ENCODE assay signal across 26 cellular contexts in genomic region chr2:153509133-153509532, GRCh38. TPM values are rescaled to one million over a fixed set of nuclear protein-coding genes. Genes with fewer than 3 reads are reported as not detected.
DNase-seq lines count a peak whose midpoint lies in the region; ATAC-seq and TF ChIP-seq lines count a peak whose summit lies in the region.
"Had no signal": no experiment of that assay in that cellular context is flagged by ENCODE, and none has a peak within 500 bp of the region (broad histone marks: within the 10 kb centered on the region; RNA-seq: fewer than 3 reads in every experiment).

No MANE protein-coding gene starts in this region.

- no peaks in the 10 kb centered on the region for H3K9me3 ChIP-seq in H9 (ENCODE audit: control insufficient read depth, low read depth, low read length)
- no peaks in the 10 kb centered on the region for H3K9me3 ChIP-seq in neural progenitor cell (ENCODE audit: low read depth)
- H3K9me3 ChIP-seq: psoas muscle, suprapubic skin had no signal

- POLR2A ChIA-PET in WTC11 (lab: Charles Lee) = no interaction called here

- ATAC-seq in WTC11 = peak; percentile 97
- no peak for ATAC-seq in GM18873 (IDR thresholded peaks at IDR 0.05; ENCODE audit: low FRiP score, unreplicated experiment)
- no peak for ATAC-seq in activated naive CD8-positive, alpha-beta T cell treated with anti-CD3 and anti-CD28 coated beads, Interleukin-2, amount 50 U/mL, for 24 hours
- ATAC-seq: activated CD8-positive, alpha-beta memory T cell treated with anti-CD3 and anti-CD28 coated beads, Interleukin-2, amount 10 ng/mL, durations not matched to agents 7 days and 5 days; activated T-cell treated with anti-CD3 and anti-CD28 coated beads, Interleukin-2, amount 50 U/mL, for 72 hours; psoas muscle had no signal

- no peak overlapping the region for H2BK12ac ChIP-seq in H9 (ENCODE audit: insufficient read length, low read depth, low read length)

- H3K23me2 ChIP-seq in H9 (ENCODE audit: insufficient read length, low read depth, low read length, poor library complexity, severe bottlenecking) = no peaks in the 10 kb centered on the region

- CTCF ChIA-PET in WTC11 (lab: Charles Lee) = interaction anchor here (1.0 to 1.5 kb wide), 3 partner anchors 10 to 39 kb away, joined by 3 read pairs; partner anchors contain the start of gene RPRM

- H3K4me1 ChIP-seq in H9 (ENCODE audit: insufficient read depth, low read length) (peaks cover 1% of the 10 kb centered on the region; the same call in 1 of the 2 replicates), neural progenitor cell (no peaks in the 10 kb centered on the region)
- H3K4me1 ChIP-seq: psoas muscle, suprapubic skin had no signal

- H2AFZ ChIP-seq in H9 (ENCODE audit: low read length) = no peak overlapping the region
- H2AFZ ChIP-seq in neural progenitor cell (replicated peaks) = no peak overlapping the region

- H2BK20ac ChIP-seq in H9 (ENCODE audit: low read depth, low read length, poor library complexity, severe bottlenecking) = no peak overlapping the region

- H3K9me3 Mint-ChIP-seq in H9 (peaks cover 22 to 27% of the 10 kb centered on the region in 2 experiments), WTC11 (peaks cover 45% of the 10 kb centered on the region), neural progenitor cell (peaks cover 21% of the 10 kb centered on the region)
- H3K9me3 Mint-ChIP-seq in activated naive CD8-positive, alpha-beta T cell treated with anti-CD3 and anti-CD28 coated beads, Interleukin-2, amount 50 U/mL, for 24 hours = peaks cover 5% of the 10 kb centered on the region
- H3K9me3 Mint-ChIP-seq: T-helper 2 cell treated with Interferon-gamma antibody and Interleukin-4, amounts not matched to agents 5 μg/mL and 100 μg/mL, for 36 hours had no signal

- H3K4me3 Mint-ChIP-seq in H9 = no peak overlapping the region
- H3K4me3 Mint-ChIP-seq in WTC11 = 0 out of 2 replicates have a peak overlapping the region, but pooled peaks have one; percentile 3
- H3K4me3 Mint-ChIP-seq in neural progenitor cell = no peak overlapping the region
- H3K4me3 Mint-ChIP-seq in activated naive CD8-positive, alpha-beta T cell treated with anti-CD3 and anti-CD28 coated beads, Interleukin-2, amount 50 U/mL, for 24 hours = no peak overlapping the region
- H3K4me3 Mint-ChIP-seq: activated CD4-positive, alpha-beta T cell treated with anti-CD3 and anti-CD28 coated beads, Interleukin-2, amount 10 ng/mL, durations not matched to agents 7 days and 5 days; activated CD8-positive, alpha-beta memory T cell treated with anti-CD3 and anti-CD28 coated beads, Interleukin-2, amount 10 ng/mL, durations not matched to agents 7 days and 5 days; activated T-cell treated with anti-CD3 and anti-CD28 coated beads, Interleukin-2, amount 50 U/mL, for 72 hours; CD14-positive monocyte; stimulated activated naive B cell treated with anti-CD40 and anti-IgM and Interleukin-4, amounts not matched to agents 10 μg/mL and 1 μg/mL and 100 μg/mL, for 72 hours; T-helper 2 cell treated with Interferon-gamma antibody and Interleukin-4, amounts not matched to agents 5 μg/mL and 100 μg/mL, for 36 hours had no signal

- no peaks in the 10 kb centered on the region for H3K79me1 ChIP-seq in H9 (ENCODE audit: insufficient read depth, low read depth, low read length, poor library complexity, severe bottlenecking)

- no peak overlapping the region for H3K23ac ChIP-seq in H9 (ENCODE audit: insufficient read length, low read depth, low read length)

- H2AK5ac ChIP-seq in H9 (ENCODE audit: insufficient read length, low read length) = no peak overlapping the region

- H3T11ph ChIP-seq in H9 (ENCODE audit: low read length) = no peak overlapping the region

- H3K36me3 ChIP-seq in neural progenitor cell = no peaks in the 10 kb centered on the region
- H3K36me3 ChIP-seq: brain microvascular endothelial cell, suprapubic skin had no signal

- H3K79me2 ChIP-seq in H9 (ENCODE audit: insufficient read depth, low read length) (no peaks in the 10 kb centered on the region), neural progenitor cell (ENCODE audit: low read depth) (no peaks in the 10 kb centered on the region)

- no peak overlapping the region for H4K91ac ChIP-seq in H9 (ENCODE audit: insufficient read length, low read depth, low read length)

- H2BK120ac ChIP-seq in H9 (ENCODE audit: low read depth, low read length, poor library complexity, severe bottlenecking) = no peak overlapping the region

- TF ChIP-seq CTCF in H9 (conservative IDR thresholded peaks at IDR 0.05) (no peak), WTC11 (IDR thresholded peaks at IDR 0.05) (no peak), neural progenitor cell (IDR thresholded peaks at IDR 0.05) (no peak)

- no peak overlapping the region for H3K18ac ChIP-seq in H9 (ENCODE audit: insufficient read length, low read depth, low read length)

- H3K36me3 Mint-ChIP-seq in H9 (ENCODE audit: insufficient read depth in 1 of 3, low read depth in 3 of 3) (peaks cover 12 to 26% (median 23%) of the 10 kb centered on the region in 3 experiments), WTC11 (peaks cover 26% of the 10 kb centered on the region), neural progenitor cell (peaks cover 7% of the 10 kb centered on the region)
- H3K36me3 Mint-ChIP-seq in activated naive CD8-positive, alpha-beta T cell treated with anti-CD3 and anti-CD28 coated beads, Interleukin-2, amount 50 U/mL, for 24 hours (ENCODE audit: low read depth) = peaks cover 2% of the 10 kb centered on the region
- H3K36me3 Mint-ChIP-seq: activated CD8-positive, alpha-beta memory T cell treated with anti-CD3 and anti-CD28 coated beads, Interleukin-2, amount 10 ng/mL, durations not matched to agents 7 days and 5 days; CD14-positive monocyte; stimulated activated naive B cell treated with anti-CD40 and anti-IgM and Interleukin-4, amounts not matched to agents 10 μg/mL and 1 μg/mL and 100 μg/mL, for 72 hours had no signal

- no peaks in the 10 kb centered on the region for H3K27me3 ChIP-seq in H9 (ENCODE audit: insufficient read depth, low read length)
- H3K27me3 ChIP-seq in neural progenitor cell = no peaks in the 10 kb centered on the region
- H3K27me3 ChIP-seq: brain microvascular endothelial cell, suprapubic skin had no signal

- DNase-seq in H9 (peak; percentile 67), NCI-H2227 treated with DMSO at 0.1 percent for 48 hours (lab: John Stamatoyannopoulos, UW) (peak; percentile 31), WTC11 (ENCODE audit: low spot score) (peak; percentile 81), neural progenitor cell (ENCODE audit: low spot score) (peak; percentile 39), dermis blood vessel endothelial cell (no peak)
- DNase-seq in activated naive CD8-positive, alpha-beta T cell treated with anti-CD3 and anti-CD28 coated beads, Interleukin-2, amount 50 U/mL, for 24 hours = no peak
- DNase-seq: activated CD4-positive, alpha-beta T cell treated with anti-CD3 and anti-CD28 coated beads, Interleukin-2, amount 10 ng/mL, durations not matched to agents 7 days and 5 days; activated CD8-positive, alpha-beta memory T cell treated with anti-CD3 and anti-CD28 coated beads, Interleukin-2, amount 10 ng/mL, durations not matched to agents 7 days and 5 days; activated naive CD4-positive, alpha-beta T cell; activated T-cell treated with anti-CD3 and anti-CD28 coated beads, Interleukin-2, amount 50 U/mL, for 72 hours; brain microvascular endothelial cell; Calu3; NCI-H146; NCI-H2171 treated with DMSO at 0.1 percent for 48 hours; NCI-H774; nucleus accumbens; psoas muscle; stimulated activated CD4-positive, alpha-beta T cell treated with anti-CD3 and anti-CD28 coated beads, Interleukin-15, amount 100 ng/mL, for 24 hours; stimulated activated naive B cell treated with anti-CD40 and anti-IgM and Interleukin-4, amounts not matched to agents 10 μg/mL and 1 μg/mL and 100 μg/mL, for 72 hours had no signal

- H3K9ac ChIP-seq in H9 (ENCODE audit: extremely low read depth, insufficient read length, low read length) (no peak overlapping the region), neural progenitor cell (no peak overlapping the region)

- H3K4me2 ChIP-seq in H9 (ENCODE audit: insufficient read depth, insufficient read length, low read length) (no peak overlapping the region), neural progenitor cell (no peak overlapping the region)

- no peak overlapping the region for H2BK15ac ChIP-seq in H9 (ENCODE audit: low read depth, low read length)

- no peaks in the 10 kb centered on the region for H3K27me3 Mint-ChIP-seq in H9 (ENCODE audit: low read depth)
- no peaks in the 10 kb centered on the region; the same call in none of the 2 replicates for H3K27me3 Mint-ChIP-seq in WTC11 (ENCODE audit: low read depth)
- no peaks in the 10 kb centered on the region for H3K27me3 Mint-ChIP-seq in neural progenitor cell (ENCODE audit: insufficient read depth, low read depth)
- peaks cover 2% of the 10 kb centered on the region for H3K27me3 Mint-ChIP-seq in activated naive CD8-positive, alpha-beta T cell treated with anti-CD3 and anti-CD28 coated beads, Interleukin-2, amount 50 U/mL, for 24 hours
- H3K27me3 Mint-ChIP-seq: activated CD4-positive, alpha-beta T cell treated with anti-CD3 and anti-CD28 coated beads, Interleukin-2, amount 10 ng/mL, durations not matched to agents 7 days and 5 days; stimulated activated naive B cell treated with anti-CD40 and anti-IgM and Interleukin-4, amounts not matched to agents 10 μg/mL and 1 μg/mL and 100 μg/mL, for 72 hours had no signal

- WGBS in H9 (ENCODE audit: extremely low coverage, insufficient read length, low lambda C conversion rate) = no CpG with 5 or more reads among the region's 15 CpGs

- no peak overlapping the region for H3K4me3 ChIP-seq in neural progenitor cell
- H3K4me3 ChIP-seq: psoas muscle, suprapubic skin had no signal

- no peak overlapping the region for H3K56ac ChIP-seq in H9 (ENCODE audit: insufficient read length, low read depth, low read length)

- no peak overlapping the region for H3K4ac ChIP-seq in H9 (ENCODE audit: low read depth, low read length)

- no peak overlapping the region for H3K14ac ChIP-seq in H9 (ENCODE audit: insufficient read depth, low read length)

- H4K5ac ChIP-seq in H9 (ENCODE audit: insufficient read length, low read depth, low read length) = no peak overlapping the region

- H4K20me1 ChIP-seq in H9 (ENCODE audit: control insufficient read depth, insufficient read depth, insufficient read length) = no peaks in the 10 kb centered on the region
- H4K20me1 ChIP-seq in neural progenitor cell (ENCODE audit: low read depth) = no peaks in the 10 kb centered on the region

- H3K27ac Mint-ChIP-seq in H9 (peak overlapping the region in 1 of 3 experiments; percentile 79; a peak in 2 of 7 replicates), WTC11 (no peak overlapping the region), neural progenitor cell (no peak overlapping the region)
- H3K27ac Mint-ChIP-seq in activated naive CD8-positive, alpha-beta T cell treated with anti-CD3 and anti-CD28 coated beads, Interleukin-2, amount 50 U/mL, for 24 hours = no peak overlapping the region
- H3K27ac Mint-ChIP-seq: activated CD4-positive, alpha-beta T cell treated with anti-CD3 and anti-CD28 coated beads, Interleukin-2, amount 10 ng/mL, durations not matched to agents 7 days and 5 days; activated CD8-positive, alpha-beta memory T cell treated with anti-CD3 and anti-CD28 coated beads, Interleukin-2, amount 10 ng/mL, durations not matched to agents 7 days and 5 days; activated T-cell treated with anti-CD3 and anti-CD28 coated beads, Interleukin-2, amount 50 U/mL, for 72 hours; CD14-positive monocyte; stimulated activated naive B cell treated with anti-CD40 and anti-IgM and Interleukin-4, amounts not matched to agents 10 μg/mL and 1 μg/mL and 100 μg/mL, for 72 hours; T-helper 2 cell treated with Interferon-gamma antibody and Interleukin-4, amounts not matched to agents 5 μg/mL and 100 μg/mL, for 36 hours had no signal

- H3K27ac ChIP-seq in H9 (ENCODE audit: insufficient read length, low read depth, low read length) (no peak overlapping the region), neural progenitor cell (no peak overlapping the region)
- H3K27ac ChIP-seq: brain microvascular endothelial cell, epithelial cell of prostate, psoas muscle, suprapubic skin, VCaP had no signal

- no peak overlapping the region for H4K8ac ChIP-seq in H9 (replicated peaks; ENCODE audit: insufficient read length, low read depth, low read length)

- no peaks in the 10 kb centered on the region for H3F3A ChIP-seq in neural progenitor cell (ENCODE audit: low read depth)

- H3K4me1 Mint-ChIP-seq in H9 = peaks cover 3 to 9% of the 10 kb centered on the region in 2 experiments
- peaks cover 11% of the 10 kb centered on the region for H3K4me1 Mint-ChIP-seq in WTC11
- H3K4me1 Mint-ChIP-seq in neural progenitor cell = no peaks in the 10 kb centered on the region
- H3K4me1 Mint-ChIP-seq in activated naive CD8-positive, alpha-beta T cell treated with anti-CD3 and anti-CD28 coated beads, Interleukin-2, amount 50 U/mL, for 24 hours = no peaks in the 10 kb centered on the region
- H3K4me1 Mint-ChIP-seq: activated CD4-positive, alpha-beta T cell treated with anti-CD3 and anti-CD28 coated beads, Interleukin-2, amount 10 ng/mL, durations not matched to agents 7 days and 5 days; activated CD8-positive, alpha-beta memory T cell treated with anti-CD3 and anti-CD28 coated beads, Interleukin-2, amount 10 ng/mL, durations not matched to agents 7 days and 5 days; CD14-positive monocyte; stimulated activated naive B cell treated with anti-CD40 and anti-IgM and Interleukin-4, amounts not matched to agents 10 μg/mL and 1 μg/mL and 100 μg/mL, for 72 hours had no signal

- H2BK5ac ChIP-seq in H9 (ENCODE audit: insufficient read length, low read length) = no peak overlapping the region

RNA-seq across cellular contexts. Expression of gene RPRM, which starts 30.6 kb away (rescaled TPM):
- 38.4 and 41.3 TPM in 2 replicates for total RNA-seq in H9 (2021)
- total RNA-seq in WTC11 (2021) = 25.4 to 29.0 TPM (median 28.1 TPM) in 3 replicates
- total RNA-seq in neural progenitor cell (ENCODE audit: low replicate concordance) = 0.51 and 1.3 TPM in 2 replicates
- not detected in 2 replicates for total RNA-seq in dermis blood vessel endothelial cell
- total RNA-seq: activated CD4-positive, alpha-beta T cell treated with anti-CD3 and anti-CD28 coated beads, Interleukin-2, amount 10 ng/mL, durations not matched to agents 7 days and 5 days; activated CD8-positive, alpha-beta memory T cell treated with anti-CD3 and anti-CD28 coated beads, Interleukin-2, amount 10 ng/mL, durations not matched to agents 7 days and 5 days; activated T-cell treated with anti-CD3 and anti-CD28 coated beads, Interleukin-2, amount 50 U/mL, for 72 hours; chondrocyte; psoas muscle had no signal

Comparison
In these comparisons a context has a peak if more than half of its experiments do, and no peak if none do; other contexts are left out.
1. DNase-seq: peak in H9 (single experiment), NCI-H2227 treated with DMSO at 0.1 percent for 48 hours (single experiment), WTC11 (single experiment) and neural progenitor cell (single experiment); none in dermis blood vessel endothelial cell (single experiment) and activated naive CD8-positive, alpha-beta T cell treated with anti-CD3 and anti-CD28 coated beads, Interleukin-2, amount 50 U/mL, for 24 hours (single experiment).
2. RNA of gene RPRM, which starts 30.6 kb away (total RNA-seq): 38.4 to 41.3 TPM in H9 and 25.4 to 29.0 TPM in WTC11; 0.51 to 1.3 TPM in neural progenitor cell and not detected in dermis blood vessel endothelial cell; every median in the first group is over 10 times any median in the second.